17 cellular contexts compared by ENCODE assay signal in genomic region chr5:108028883-108029282, GRCh38.
DNase-seq lines count a peak whose midpoint lies in the region; ATAC-seq and TF ChIP-seq lines count a peak whose summit lies in the region.
"Had no signal": no experiment of that assay in that cellular context is flagged by ENCODE, and none has a peak within 500 bp of the region (broad histone marks: within the 10 kb centered on the region; RNA-seq: fewer than 3 reads in every experiment).

No MANE protein-coding gene starts in this region.

- TF ChIP-seq CTCF in nephron progenitor cell (IDR thresholded peaks at IDR 0.05) (no peak), brain microvascular endothelial cell (IDR thresholded peaks at IDR 0.05; ENCODE audit: low read depth, low read length, missing control alignments) (no peak)

- no peak overlapping the region for H3K14ac ChIP-seq in neuronal stem cell (ENCODE audit: low read length)

- no peak overlapping the region for H2BK5ac ChIP-seq in neuronal stem cell (ENCODE audit: low read length)

- peak; percentile 61 for ATAC-seq in SK-N-SH treated with all-trans-retinoic acid at 6 μM for 48 hours
- ATAC-seq: HCT116 had no signal

- H3K23ac ChIP-seq in neuronal stem cell (ENCODE audit: low read depth, low read length, poor library complexity): no peak overlapping the region

- peak overlapping the region; percentile 35 for H3K27ac Mint-ChIP-seq in nephron progenitor cell
- H3K27ac Mint-ChIP-seq: GM23338 had no signal

- H3K9me3 ChIP-seq in neuronal stem cell (replicated peaks in 1 of 2; ENCODE audit: control insufficient read depth in 2 of 2, insufficient read depth in 1 of 2, low read depth in 1 of 2, low read length in 2 of 2): peaks cover 3 to 17% of the 10 kb centered on the region in 2 donors

- no peak overlapping the region for H3K4ac ChIP-seq in neuronal stem cell (ENCODE audit: low read length)

- no peaks in the 10 kb centered on the region for H3K27me3 Mint-ChIP-seq in nephron progenitor cell (ENCODE audit: low read depth, poor library complexity)
- H3K27me3 Mint-ChIP-seq: CD4-positive, alpha-beta memory T cell had no signal

- no peak overlapping the region for H3K4me3 Mint-ChIP-seq in nephron progenitor cell
- H3K4me3 Mint-ChIP-seq: CD4-positive, alpha-beta memory T cell; GM23338; H9 had no signal

- H3K4me2 ChIP-seq in neuronal stem cell (ENCODE audit: insufficient read depth, low read length, poor library complexity, severe bottlenecking): no peak overlapping the region
- H3K4me2 ChIP-seq: GM23338 had no signal

- no peaks in the 10 kb centered on the region for H3K79me1 ChIP-seq in neuronal stem cell (ENCODE audit: low read depth, low read length)

- no peak overlapping the region for H3K4me3 ChIP-seq in neuronal stem cell (ENCODE audit: low read length in 2 of 2)
- no peak overlapping the region for H3K4me3 ChIP-seq in brain microvascular endothelial cell (ENCODE audit: low read depth, low read length)
- H3K4me3 ChIP-seq: GM23338 had no signal

- H3K36me3 ChIP-seq in neuronal stem cell (replicated peaks in 1 of 2; ENCODE audit: control insufficient read depth in 2 of 2, insufficient read depth in 2 of 2, low read length in 2 of 2) (peaks cover 0 to 2% of the 10 kb centered on the region in 2 donors), brain microvascular endothelial cell (replicated peaks) (no peaks in the 10 kb centered on the region)

- H3K36me3 Mint-ChIP-seq in nephron progenitor cell (ENCODE audit: low read depth): peaks cover 15% of the 10 kb centered on the region

- H3K27ac ChIP-seq in neuronal stem cell (replicated peaks; ENCODE audit: low read length): peak overlapping the region; percentile 16
- H3K27ac ChIP-seq in brain microvascular endothelial cell: no peak overlapping the region

- H2AFZ ChIP-seq in neuronal stem cell (ENCODE audit: low read length): no peak overlapping the region
- H2AFZ ChIP-seq: GM23338 had no signal

- H3K4me1 ChIP-seq in neuronal stem cell (ENCODE audit: control insufficient read depth in 2 of 2, insufficient read depth in 1 of 2, low read depth in 1 of 2, low read length in 2 of 2): peaks cover 0 to 11% of the 10 kb centered on the region in 2 donors

- WGBS in neuronal stem cell (ENCODE audit: extremely low coverage in 2 of 2, insufficient read length in 2 of 2, insufficient replicate concordance in 1 of 2), 2 donors: no CpG with 5 or more reads among the region's 3 CpGs

- no peak overlapping the region for H2AK5ac ChIP-seq in neuronal stem cell (ENCODE audit: low read depth, low read length)

- no peak overlapping the region for H3K9ac ChIP-seq in neuronal stem cell (ENCODE audit: low read depth, low read length, poor library complexity)

- H2BK15ac ChIP-seq in neuronal stem cell (ENCODE audit: low read length): no peak overlapping the region

- H3K18ac ChIP-seq in neuronal stem cell (ENCODE audit: low read length): no peak overlapping the region

- peaks cover 9% of the 10 kb centered on the region for H3K9me3 Mint-ChIP-seq in nephron progenitor cell
- H3K9me3 Mint-ChIP-seq: GM23338, H9 had no signal

- in situ Hi-C loops in brain microvascular endothelial cell (cut with HindIII; ENCODE audit: low pct_ligation_motif_present, low sequenced_read_pairs): no loop called here

- no peak overlapping the region for H4K8ac ChIP-seq in neuronal stem cell (ENCODE audit: low read depth, low read length)

- H3K4me1 Mint-ChIP-seq in nephron progenitor cell: peaks cover 49% of the 10 kb centered on the region

- H2BK120ac ChIP-seq in neuronal stem cell (ENCODE audit: low read depth, low read length): no peak overlapping the region

- H4K91ac ChIP-seq in neuronal stem cell (ENCODE audit: low read depth, low read length, poor library complexity): no peak overlapping the region

- DNase-seq in NCI-H69 (lab: John Stamatoyannopoulos, UW) (peak; percentile 32), nephron progenitor cell (no peak), neuronal stem cell (ENCODE audit: low spot score) (no peak), superior temporal gyrus (ENCODE audit: extremely low spot score) (no peak), NCI-H2029 treated with DMSO at 0.1 percent for 48 hours (lab: John Stamatoyannopoulos, UW) (no peak), NAMALWA (ENCODE audit: low spot score) (no peak), brain microvascular endothelial cell (no peak)
- DNase-seq: C1 segment of cervical spinal cord; Calu3; CD4-positive, alpha-beta memory T cell; COR-L47; DMS53; DMS79 treated with DMSO at 0.1 percent for 48 hours; H9 had no signal

- H3K27me3 ChIP-seq in neuronal stem cell (ENCODE audit: control insufficient read depth in 3 of 3, insufficient read depth in 3 of 3, low read depth in 1 of 3, low read length in 3 of 3): peaks cover 0 to 88% (median 0%) of the 10 kb centered on the region in 3 experiments
- no peaks in the 10 kb centered on the region for H3K27me3 ChIP-seq in brain microvascular endothelial cell (replicated peaks)

- no peak overlapping the region for H2BK12ac ChIP-seq in neuronal stem cell (ENCODE audit: low read length)

TF ChIP-seq in SK-N-SH treated with all-trans-retinoic acid at 6 μM for 48 hours, 23 proteins besides CTCF, POLR2A, EP300 and RAD21:
- 0 out of 2 replicates have a peak, but pooled peaks have one; percentile 10 for TF ChIP-seq ZNF8 (CRISPR knock-in tag; IDR thresholded peaks at IDR 0.05)
- TF ChIP-seq TSHZ2 (CRISPR knock-in tag; IDR thresholded peaks at IDR 0.05): peak; percentile 74; the same call in 1 of the 2 replicates
- TF ChIP-seq TCF4 (CRISPR knock-in tag; IDR thresholded peaks at IDR 0.05; ENCODE audit: borderline replicate concordance): peak; percentile 89
- no peak for TF ChIP-seq ZFP30 (CRISPR knock-in tag; IDR thresholded peaks at IDR 0.05)
- peak; percentile 57 for TF ChIP-seq ISL1 (CRISPR knock-in tag; IDR thresholded peaks at IDR 0.05)
